Comparison of ENCODE assay signal across 21 cellular contexts in the genomic region with DNA sequence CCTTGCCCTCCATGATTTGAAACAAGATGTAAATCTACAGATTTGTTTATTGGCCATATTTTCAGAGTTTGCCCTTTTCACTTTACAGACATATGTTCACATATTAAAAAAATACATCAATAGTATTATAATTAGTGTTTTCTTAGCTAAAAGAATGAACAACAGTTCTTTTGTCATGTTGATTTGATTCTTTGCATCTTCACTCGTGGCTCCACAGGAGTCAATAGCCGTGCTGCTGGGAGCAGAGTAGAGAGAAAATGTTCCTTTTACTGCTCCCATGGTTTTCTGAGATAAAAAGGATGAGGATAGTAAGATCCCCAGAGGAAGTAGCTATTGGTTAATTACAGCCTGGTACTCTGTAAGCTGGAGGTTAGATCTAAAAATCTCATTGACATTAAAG.
"Had no signal": no experiment of that assay in that cellular context is flagged by ENCODE, and none has a peak within 500 bp of the region (broad histone marks: within the 10 kb centered on the region; RNA-seq: fewer than 3 reads in every experiment).

No MANE protein-coding gene starts in this region.

- H3K4me1 ChIP-seq: Peyer's patch had no signal

- ATAC-seq: activated T-helper 17 cell treated with anti-CD3 and anti-CD28 coated beads, Interleukin-2, amount 50 U/mL, for 72 hours; T-helper 17 cell had no signal

- H3K4me2 ChIP-seq: KMS-11 had no signal

- H3K4me3 Mint-ChIP-seq: activated CD4-positive, alpha-beta memory T cell treated with anti-CD3 and anti-CD28 coated beads, Interleukin-2, amount 10 ng/mL, durations not matched to agents 7 days and 5 days; activated naive CD4-positive, alpha-beta T cell treated with anti-CD3 and anti-CD28 coated beads for 36 hours; activated naive CD8-positive, alpha-beta T cell; activated T-helper 17 cell treated with anti-CD3 and anti-CD28 coated beads, Interleukin-2, amount 50 U/mL, for 72 hours; T-helper 17 cell had no signal

- DNase-seq: activated CD4-positive, alpha-beta memory T cell treated with anti-CD3 and anti-CD28 coated beads, Interleukin-2, amount 10 ng/mL, durations not matched to agents 7 days and 5 days; activated CD4-positive, alpha-beta T cell treated with anti-CD3 and anti-CD28 coated beads, Interleukin-2, amount 50 U/mL, for 1 hour; activated CD4-positive, CD25-positive, alpha-beta regulatory T cell; activated gamma-delta T cell; activated naive CD4-positive, alpha-beta T cell treated with anti-CD3 and anti-CD28 coated beads for 36 hours; activated T-cell treated with anti-CD3 and anti-CD28 coated beads for 4 hours; activated T-cell treated with anti-CD3 and anti-CD28 coated beads, Interleukin-2, amount 50 U/mL, for 48 hours; brain microvascular endothelial cell; cerebellar nuclear complex; NCI-H1092; NCI-H2029 treated with DMSO at 0.1 percent for 48 hours; NCI-H510A treated with DMSO at 0.1 percent for 48 hours; NCI-H69; NK-92 treated with Interleukin-12 subunit alpha and Interleukin-12 subunit beta, amount 100 ng/mL, for 24 hours; Peyer's patch; SHP77 treated with DMSO at 0.1 percent for 48 hours; T-helper 17 cell; T1000 had no signal

- H3K36me3 ChIP-seq: brain microvascular endothelial cell had no signal

- H3K4me1 Mint-ChIP-seq: activated CD4-positive, alpha-beta memory T cell treated with anti-CD3 and anti-CD28 coated beads, Interleukin-2, amount 10 ng/mL, durations not matched to agents 7 days and 5 days; activated T-helper 17 cell treated with anti-CD3 and anti-CD28 coated beads, Interleukin-2, amount 50 U/mL, for 72 hours; T-helper 17 cell had no signal

- H3K27me3 ChIP-seq: brain microvascular endothelial cell, Peyer's patch had no signal

- H3K27ac ChIP-seq: brain microvascular endothelial cell, KMS-11, Peyer's patch had no signal

- H3K36me3 Mint-ChIP-seq: activated naive CD8-positive, alpha-beta T cell had no signal

- H3K27me3 Mint-ChIP-seq: activated CD4-positive, alpha-beta memory T cell treated with anti-CD3 and anti-CD28 coated beads, Interleukin-2, amount 10 ng/mL, durations not matched to agents 7 days and 5 days; activated naive CD8-positive, alpha-beta T cell; activated T-helper 17 cell treated with anti-CD3 and anti-CD28 coated beads, Interleukin-2, amount 50 U/mL, for 72 hours; T-helper 17 cell had no signal

- H3K9me3 ChIP-seq: Peyer's patch had no signal

- H3K9ac ChIP-seq: KMS-11 had no signal

- H3K4me3 ChIP-seq: Peyer's patch had no signal

- H3K9me3 Mint-ChIP-seq: activated CD4-positive, alpha-beta memory T cell treated with anti-CD3 and anti-CD28 coated beads, Interleukin-2, amount 10 ng/mL, durations not matched to agents 7 days and 5 days; activated naive CD4-positive, alpha-beta T cell treated with anti-CD3 and anti-CD28 coated beads for 36 hours had no signal

- H3K27ac Mint-ChIP-seq: activated CD4-positive, alpha-beta memory T cell treated with anti-CD3 and anti-CD28 coated beads, Interleukin-2, amount 10 ng/mL, durations not matched to agents 7 days and 5 days; activated naive CD4-positive, alpha-beta T cell treated with anti-CD3 and anti-CD28 coated beads for 36 hours; activated naive CD8-positive, alpha-beta T cell; activated T-helper 17 cell treated with anti-CD3 and anti-CD28 coated beads, Interleukin-2, amount 50 U/mL, for 72 hours; T-helper 17 cell had no signal
